In the genomic region with DNA sequence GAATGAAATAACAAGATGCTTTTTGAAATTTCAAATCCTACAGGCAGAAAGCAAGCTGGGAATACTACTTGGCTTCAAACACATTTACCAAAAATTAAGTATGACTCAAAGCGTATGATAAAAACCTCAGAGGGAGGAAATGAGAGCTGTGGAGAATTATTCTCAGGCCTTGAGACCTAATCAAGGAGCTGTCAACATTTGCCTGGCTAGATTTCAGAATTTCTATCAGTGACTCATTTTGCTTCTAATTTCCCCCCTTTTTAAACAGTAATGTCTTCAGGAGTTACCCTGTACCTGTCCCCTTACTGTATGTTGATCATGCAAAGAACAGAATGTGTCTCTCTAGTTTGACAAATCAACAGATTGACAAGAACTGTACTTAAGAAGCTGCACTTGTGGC, we compare ENCODE assay signal across 17 cellular contexts.
A peak's percentile ranks its signal among the peaks of the same experiment; 100 is the strongest.
DNase-seq lines count a peak whose midpoint lies in the region; FAIRE-seq and TF ChIP-seq lines count a peak whose summit lies in the region.
"Had no signal": no experiment of that assay in that cellular context is flagged by ENCODE, and none has a peak within 500 bp of the region (broad histone marks: within the 10 kb centered on the region; RNA-seq: fewer than 3 reads in every experiment).

No MANE protein-coding gene starts in this region.

- H3K9me3 ChIP-seq in mesenchymal stem cell (ENCODE audit: control insufficient read depth, low read length), result peaks cover 28% of the 10 kb centered on the region

- intact Hi-C loops in posterior vena cava (cut with DNase I), result no loop called here

- H3K23ac ChIP-seq in mesenchymal stem cell (ENCODE audit: low read length in 2 of 2), result no peak overlapping the region

- H3K4ac ChIP-seq in mesenchymal stem cell (ENCODE audit: low read depth in 1 of 2, low read length in 2 of 2), result no peak overlapping the region

- no peak overlapping the region for H3K18ac ChIP-seq in mesenchymal stem cell (ENCODE audit: low read depth in 1 of 2, low read length in 2 of 2)

- H3K4me2 ChIP-seq in mesenchymal stem cell (ENCODE audit: low read length, poor library complexity, severe bottlenecking), result no peak overlapping the region
- H3K4me2 ChIP-seq: BLaER1 had no signal

- H2AK5ac ChIP-seq in mesenchymal stem cell (ENCODE audit: low read length, severe bottlenecking), result no peak overlapping the region

- 33% methylated on average over 1 of the region's 1 CpG for WGBS in mesenchymal stem cell

- H3K4me3 ChIP-seq in astrocyte of the cerebellum (ENCODE audit: low read depth, low read length) (no peak overlapping the region), mesenchymal stem cell (ENCODE audit: insufficient read depth in 1 of 2, low read depth in 1 of 2, low read length in 2 of 2) (no peak overlapping the region)
- H3K4me3 ChIP-seq: BLaER1 had no signal

- H3K9ac ChIP-seq in mesenchymal stem cell (ENCODE audit: low read length), result no peak overlapping the region
- H3K9ac ChIP-seq: BLaER1 had no signal

- peak; percentile 78 for FAIRE-seq in RCC 7860 (lab: Jason Lieb, UNC)

- no peak overlapping the region for H2BK15ac ChIP-seq in mesenchymal stem cell (ENCODE audit: low read depth, poor library complexity, severe bottlenecking)

- no peaks in the 10 kb centered on the region for H3K36me3 ChIP-seq in mesenchymal stem cell (ENCODE audit: control insufficient read depth in 1 of 2, insufficient read depth in 2 of 2, low read depth in 1 of 2, low read length in 2 of 2)
- H3K36me3 ChIP-seq: BLaER1 had no signal

- H2AFZ ChIP-seq in mesenchymal stem cell (ENCODE audit: low read depth, low read length), result no peak overlapping the region

- H3K27me3 ChIP-seq in mesenchymal stem cell (ENCODE audit: control insufficient read depth in 1 of 2, insufficient read depth in 1 of 2, low read length in 2 of 2), result no peaks in the 10 kb centered on the region
- H3K27me3 ChIP-seq: BLaER1 had no signal

- DNase-seq in RCC 7860 (ENCODE audit: low spot score), result peak; percentile 31
- DNase-seq in astrocyte of the cerebellum (ENCODE audit: low read depth), result peak; percentile 40
- DNase-seq in mesenchymal stem cell, result peak; percentile 16
- DNase-seq in posterior vena cava (ENCODE audit: low spot score), result no peak
- DNase-seq in NCI-H146 (lab: John Stamatoyannopoulos, UW), result no peak
- no peak for DNase-seq in stimulated activated CD4-positive, alpha-beta T cell treated with anti-CD3 and anti-CD28 coated beads, Interleukin-4, amount 100 ng/mL, for 24 hours
- no peak for DNase-seq in SHP77 treated with DMSO at 0.1 percent for 48 hours (lab: John Stamatoyannopoulos, UW)
- DNase-seq: 8988T; CD4-positive, alpha-beta memory T cell; DMS153; DMS79; GDM1; GOT3; H7; HFFc6 had no signal

- H3K14ac ChIP-seq in mesenchymal stem cell (ENCODE audit: low read length in 2 of 2), result no peak overlapping the region

- no peak overlapping the region for H2BK120ac ChIP-seq in mesenchymal stem cell (ENCODE audit: low read depth, low read length)

- TF ChIP-seq CTCF in astrocyte of the cerebellum (IDR thresholded peaks at IDR 0.05; ENCODE audit: low read depth, low read length, missing control alignments), result no peak

- no peak overlapping the region for H4K91ac ChIP-seq in mesenchymal stem cell (ENCODE audit: low read length)

- no peaks in the 10 kb centered on the region for H3K79me1 ChIP-seq in mesenchymal stem cell (replicated peaks; ENCODE audit: low read length, poor library complexity, severe bottlenecking)

- no peak overlapping the region for H2BK12ac ChIP-seq in mesenchymal stem cell (ENCODE audit: low read length in 2 of 2)

- no peaks in the 10 kb centered on the region for H3K4me1 ChIP-seq in mesenchymal stem cell (ENCODE audit: control insufficient read depth, insufficient read depth, low read depth, low read length)
- H3K4me1 ChIP-seq: BLaER1 had no signal

- H2BK5ac ChIP-seq in mesenchymal stem cell (ENCODE audit: low read depth, low read length, poor library complexity, severe bottlenecking), result no peak overlapping the region

- no peak overlapping the region for H3K27ac ChIP-seq in mesenchymal stem cell (ENCODE audit: low read length, poor library complexity, severe bottlenecking)
- H3K27ac ChIP-seq: BLaER1, HL-60 had no signal

- in situ Hi-C loops in astrocyte of the cerebellum (cut with HindIII; ENCODE audit: low sequenced_read_pairs), result no loop called here

- H4K8ac ChIP-seq in mesenchymal stem cell (ENCODE audit: low read length), result no peak overlapping the region

Comparison
In these comparisons a context has a peak if more than half of its experiments do, and no peak if none do; other contexts are left out.
1. DNase-seq: peak in RCC 7860 (single experiment), astrocyte of the cerebellum (single experiment) and mesenchymal stem cell (single experiment); none in posterior vena cava (single experiment), NCI-H146 (single experiment), stimulated activated CD4-positive, alpha-beta T cell treated with anti-CD3 and anti-CD28 coated beads, Interleukin-4, amount 100 ng/mL, for 24 hours (single experiment) and SHP77 treated with DMSO at 0.1 percent for 48 hours (single experiment).